Comparison of ENCODE assay signal across 16 cellular contexts in genomic region chr19:1168562-1168873, GRCh38. TPM values are rescaled to one million over a fixed set of nuclear protein-coding genes. Genes with fewer than 3 reads are reported as not detected.
DNase-seq lines count a peak whose midpoint lies in the region; ATAC-seq and TF ChIP-seq lines count a peak whose summit lies in the region.
"Had no signal": no experiment of that assay in that cellular context is flagged by ENCODE, and none has a peak within 500 bp of the region (broad histone marks: within the 10 kb centered on the region; RNA-seq: fewer than 3 reads in every experiment).

No MANE protein-coding gene starts in this region.

- TF ChIP-seq POLR2A in esophagus muscularis mucosa (IDR thresholded peaks at IDR 0.05; ENCODE audit: low read depth) (no peak), uterus (IDR thresholded peaks at IDR 0.05) (no peak), erythroblast (IDR thresholded peaks at IDR 0.05; ENCODE audit: low read length) (no peak)

- no peak for ATAC-seq in Right ventricle myocardium inferior
- ATAC-seq in Right ventricle myocardium superior (ENCODE audit: poor library complexity): no peak
- peak; percentile 12 for ATAC-seq in omental fat pad (ENCODE audit: low FRiP score)

- H3K36me3 ChIP-seq in esophagus muscularis mucosa (peaks cover 0 to 34% (median 16%) of the 10 kb centered on the region in 4 donors), uterus (no peaks in the 10 kb centered on the region)

- TF ChIP-seq CTCF in esophagus muscularis mucosa (IDR thresholded peaks at IDR 0.05) (no peak), omental fat pad (IDR thresholded peaks at IDR 0.05) (no peak), uterus (IDR thresholded peaks at IDR 0.05) (no peak)

- intact Hi-C loops in Right ventricle myocardium inferior (cut with DNase I) (no loop called here), Right ventricle myocardium superior (cut with DNase I) (no loop called here), esophagus muscularis mucosa (cut with DNase I) (no loop called here), uterus (cut with DNase I; ENCODE audit: low total_unique reads) (no loop called here)

- no peak for TF ChIP-seq EP300 in esophagus muscularis mucosa (IDR thresholded peaks at IDR 0.05)

- peak overlapping the region; percentile 40 to 49 (median 43) for H3K4me3 ChIP-seq in esophagus muscularis mucosa
- H3K4me3 ChIP-seq in uterus: peak overlapping the region; percentile 34 to 45
- H3K4me3 ChIP-seq: HAP-1 had no signal

- H3K27ac ChIP-seq in esophagus muscularis mucosa (replicated peaks in 1 of 4) (peak overlapping the region; percentile 74 to 99 (median 78)), uterus (peak overlapping the region; percentile 88 to 89)

- no peaks in the 10 kb centered on the region for H3K9me3 ChIP-seq in esophagus muscularis mucosa
- no peaks in the 10 kb centered on the region for H3K9me3 ChIP-seq in uterus
- H3K9me3 ChIP-seq: HAP-1 had no signal

- H3K4me1 ChIP-seq in esophagus muscularis mucosa (peaks cover 30 to 87% (median 79%) of the 10 kb centered on the region in 4 donors), uterus (peaks cover 0 to 26% of the 10 kb centered on the region in 2 donors)

- DNase-seq in Right ventricle myocardium inferior (ENCODE audit: missing footprints) (peak; percentile 37), Right ventricle myocardium superior (no peak), esophagus muscularis mucosa (ENCODE audit: extremely low spot score) (no peak), omental fat pad (ENCODE audit: low spot score) (no peak), uterus (no peak), DMS79 (lab: John Stamatoyannopoulos, UW) (no peak), erythroblast (lab: John Stamatoyannopoulos, UW) (no peak)
- DNase-seq in stimulated activated CD4-positive, alpha-beta T cell treated with anti-CD3 and anti-CD28 coated beads, Interleukin-2, amount 100 ng/mL, for 48 hours: no peak
- DNase-seq: activated naive CD8-positive, alpha-beta T cell treated with anti-CD3 and anti-CD28 coated beads, Interleukin-2, amount 10 ng/mL, durations not matched to agents 7 days and 5 days; effector memory CD4-positive, alpha-beta T cell; KG1; naive B cell; NCI-H2029; stimulated activated CD4-positive, alpha-beta T cell treated with anti-CD3 and anti-CD28 coated beads, Interleukin-2, amount 100 ng/mL, for 24 hours; T-helper 2 cell had no signal

- 84% methylated on average over 13 of the region's 22 CpGs for WGBS in esophagus muscularis mucosa

- H3K27me3 ChIP-seq in esophagus muscularis mucosa: no peaks in the 10 kb centered on the region
- no peaks in the 10 kb centered on the region for H3K27me3 ChIP-seq in uterus

RNA-seq across cellular contexts. Expression of gene SBNO2, which starts 5.5 kb away (rescaled TPM):
- total RNA-seq in Right ventricle myocardium inferior: 14.7 TPM
- total RNA-seq in Right ventricle myocardium superior: 15.1 TPM
- 100 to 1,000 TPM in 1 of 4 donors, 10 to 100 TPM in 3; 16.2 to 141 (median 30.5) TPM for total RNA-seq in esophagus muscularis mucosa
- 100 to 1,000 TPM in 1 of 4 donors, 10 to 100 TPM in 3; 33.1 to 208 (median 61.9) TPM for total RNA-seq in omental fat pad
- 100 to 1,000 TPM in 1 of 4 donors, 10 to 100 TPM in 1, 1 to 10 TPM in 2; 4.4 to 107 (median 10.7) TPM for total RNA-seq in uterus

RNA-seq across cellular contexts. Expression of gene STK11, which starts 37.1 kb away (rescaled TPM):
- total RNA-seq in Right ventricle myocardium inferior (49.9 TPM), Right ventricle myocardium superior (54.8 TPM), esophagus muscularis mucosa (10 to 100 TPM; 52.2 to 95.7 (median 73.2) TPM), omental fat pad (10 to 100 TPM; 38.0 to 48.4 (median 44.2) TPM), uterus (10 to 100 TPM; 17.4 to 62.8 (median 43.3) TPM)
